Comparison of ENCODE assay signal across 1 cellular context in genomic region chr6:8065519-8065911, GRCh38.
TF ChIP-seq lines count a peak whose summit lies in the region.

No MANE protein-coding gene starts in this region.

TF ChIP-seq in GM12878, 131 proteins besides CTCF, POLR2A, EP300 and RAD21 (continued from another document):
- TF ChIP-seq ETV6 (conservative IDR thresholded peaks at IDR 0.05 in 1 of 2, IDR thresholded peaks at IDR 0.05 in 1 of 2; ENCODE audit: borderline replicate concordance in 1 of 2, low read depth in 1 of 2), result no peak
TF ChIP-seq in GM12878: peak in this region for 27.
